ENCODE assay signal across 27 cellular contexts in the genomic region with DNA sequence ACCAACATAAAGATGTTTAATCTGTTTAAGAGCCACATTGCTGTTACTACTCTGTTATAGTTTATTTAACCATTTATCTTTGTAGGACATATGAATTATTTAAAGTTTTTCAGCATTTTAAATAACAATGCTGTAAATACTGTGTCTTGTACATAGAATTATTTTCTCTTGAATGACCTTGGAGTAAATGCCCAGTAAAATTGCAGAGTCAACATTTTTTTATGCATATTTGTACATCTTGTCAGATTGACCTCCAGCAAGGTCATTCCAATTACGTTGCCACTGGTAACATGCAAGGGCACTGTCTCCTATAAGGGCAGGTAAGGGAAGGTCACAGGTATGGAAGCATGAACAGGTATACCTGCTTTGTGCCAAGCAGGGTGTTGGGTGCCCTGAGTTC.
A peak's percentile ranks its signal among the peaks of the same experiment; 100 is the strongest.
DNase-seq lines count a peak whose midpoint lies in the region; ATAC-seq, FAIRE-seq and TF ChIP-seq lines count a peak whose summit lies in the region.
"Had no signal": no experiment of that assay in that cellular context is flagged by ENCODE, and none has a peak within 500 bp of the region (broad histone marks: within the 10 kb centered on the region; RNA-seq: fewer than 3 reads in every experiment).

No MANE protein-coding gene starts in this region.

- no TSS peak for BruUV-seq in HepG2 (replicated peaks; lab: Mats Ljungman, UMichigan)

- TF ChIP-seq CTCF in left ventricle myocardium inferior (IDR thresholded peaks at IDR 0.05; ENCODE audit: borderline replicate concordance) = no peak
- no peak for TF ChIP-seq CTCF in HepG2 (CRISPR knock-in tag; IDR thresholded peaks at IDR 0.05)
- no peak for TF ChIP-seq CTCF in right lobe of liver (IDR thresholded peaks at IDR 0.05)
- TF ChIP-seq CTCF in H1 (IDR thresholded peaks at IDR 0.05; ENCODE audit: control extremely low read depth in 1 of 3, insufficient read depth in 1 of 3, low read depth in 1 of 3, low read length in 3 of 3) = no peak
- TF ChIP-seq CTCF in natural killer cell (IDR thresholded peaks at IDR 0.05) = no peak

- H3K36me3 ChIP-seq in left ventricle myocardium inferior = peaks cover 74% of the 10 kb centered on the region
- H3K36me3 ChIP-seq in HepG2 (replicated peaks in 1 of 2; ENCODE audit: control insufficient read depth in 1 of 2, insufficient read depth in 2 of 2, low read length in 2 of 2) = peaks cover 16 to 48% of the 10 kb centered on the region in 2 experiments; a peak in 4 of 5 replicates
- H3K36me3 ChIP-seq in right lobe of liver = peaks cover 0 to 78% (median 26%) of the 10 kb centered on the region in 4 donors
- peaks cover 0 to 3% (median 0%) of the 10 kb centered on the region in 4 experiments; a peak in 2 of 8 replicates for H3K36me3 ChIP-seq in H1 (ENCODE audit: control insufficient read depth in 2 of 4, insufficient read depth in 4 of 4, low read length in 3 of 4)

- CTCF ChIA-PET in HepG2 (lab: Yijun Ruan, JAX; ENCODE audit: low intra/inter-chr PET ratio, low total read pairs) (no interaction called here), H1 (lab: Charles Lee; ENCODE audit: partially characterized antibody) (interaction anchor here (1.0 to 5.2 kb wide), 6 partner anchors 14 to 123 kb away, joined by 3 to 29 read pairs (median 14); no protein-coding TSS in a partner anchor)

- no peaks in the 10 kb centered on the region for H3K27me3 Mint-ChIP-seq in natural killer cell (ENCODE audit: low read depth in 2 of 2)
- H3K27me3 Mint-ChIP-seq: CD4-positive, alpha-beta T cell; CD8-positive, alpha-beta memory T cell had no signal

- intact Hi-C loops in left ventricle myocardium inferior (cut with micrococcal nuclease) (no loop called here), cardiac septum (cut with DNase I) (no loop called here), HepG2 (cut with micrococcal nuclease; ENCODE audit: unreplicated experiment) (no loop called here), right lobe of liver (cut with DNase I) (no loop called here), natural killer cell (cut with micrococcal nuclease) (no loop called here)

- H2BK5ac ChIP-seq in H1 (ENCODE audit: low read depth, low read length) = no peak overlapping the region

- no peak overlapping the region for H3K23ac ChIP-seq in H1 (ENCODE audit: insufficient read length)

- TF ChIP-seq POLR2A in HepG2 (IDR thresholded peaks at IDR 0.05; ENCODE audit: insufficient read depth in 1 of 2, low read depth in 2 of 2, low read length in 2 of 2) (no peak), right lobe of liver (IDR thresholded peaks at IDR 0.05) (no peak), H1 (IDR thresholded peaks at IDR 0.05; ENCODE audit: control extremely low read depth in 1 of 2, low read depth in 2 of 2, low read length in 2 of 2) (no peak)

- FAIRE-seq in HepG2 (lab: Jason Lieb, UNC) (no peak), H1 (lab: Jason Lieb, UNC) (no peak)
- FAIRE-seq: A204.1, D721Med, GM12878, GM19239 had no signal

- no peak overlapping the region for H3K56ac ChIP-seq in H1 (replicated peaks; ENCODE audit: insufficient read length, low read depth, low read length)

- no peaks in the 10 kb centered on the region for H3K9me3 Mint-ChIP-seq in natural killer cell
- H3K9me3 Mint-ChIP-seq: CD14-positive monocyte; CD4-positive, alpha-beta T cell; CD8-positive, alpha-beta memory T cell; H9 had no signal

- H3K4me3 ChIP-seq in left ventricle myocardium inferior (no peak overlapping the region), HepG2 (replicated peaks in 1 of 3; ENCODE audit: insufficient read depth in 1 of 3, low read depth in 2 of 3, low read length in 3 of 3) (no peak overlapping the region), right lobe of liver (no peak overlapping the region), H1 (ENCODE audit: extremely low read depth in 1 of 4, insufficient read depth in 2 of 4, low read depth in 3 of 4, low read length in 4 of 4) (no peak overlapping the region)
- H3K4me3 ChIP-seq: BLaER1 treated with 17β-estradiol and CSF1 and Interleukin-3, amounts not matched to agents 10 nM and 100 nM; GM12878; GM23248 had no signal

- H3K4me1 Mint-ChIP-seq in natural killer cell = peaks cover 28 to 32% of the 10 kb centered on the region in 2 donors
- H3K4me1 Mint-ChIP-seq: CD14-positive monocyte, H9 had no signal

- POLR2A ChIA-PET in HepG2 (lab: Yijun Ruan, JAX) (no interaction called here), H1 (lab: Charles Lee; ENCODE audit: partially characterized antibody) (no interaction called here)

- H2BK20ac ChIP-seq in H1 (ENCODE audit: low read length) = no peak overlapping the region

- H2AFZ ChIP-seq in HepG2 (ENCODE audit: low read length) = no peak overlapping the region
- H2AFZ ChIP-seq in H1 (ENCODE audit: low read length) = no peak overlapping the region
- H2AFZ ChIP-seq: GM23248 had no signal

- no peak overlapping the region for H4K5ac ChIP-seq in H1 (ENCODE audit: insufficient read length, low read depth, low read length)

- no peak overlapping the region for H2BK12ac ChIP-seq in H1 (ENCODE audit: low read depth, low read length)

- no peak overlapping the region for H4K8ac ChIP-seq in H1 (ENCODE audit: extremely low read depth, insufficient read depth, low read length)

- H4K20me1 ChIP-seq in HepG2 (ENCODE audit: insufficient read depth, low read length) (no peaks in the 10 kb centered on the region), H1 (replicated peaks in 1 of 2; ENCODE audit: control insufficient read depth in 1 of 2, insufficient read depth in 2 of 2, low read length in 2 of 2) (no peaks in the 10 kb centered on the region)

- H3K27ac ChIP-seq in left ventricle myocardium inferior (replicated peaks) = peak overlapping the region; percentile 86
- H3K27ac ChIP-seq in HepG2 (ENCODE audit: extremely low read length, insufficient read depth, low read length) = no peak overlapping the region
- H3K27ac ChIP-seq in right lobe of liver = no peak overlapping the region
- no peak overlapping the region for H3K27ac ChIP-seq in H1 (ENCODE audit: low read depth, low read length)
- H3K27ac ChIP-seq: 22Rv1; BLaER1 treated with 17β-estradiol and CSF1 and Interleukin-3, amounts not matched to agents 10 nM and 100 nM; GM23248 had no signal

- H2BK15ac ChIP-seq in H1 (ENCODE audit: low read length) = no peak overlapping the region

- H3K4me2 ChIP-seq in HepG2 (ENCODE audit: low read depth, low read length) (no peak overlapping the region), H1 (ENCODE audit: insufficient read depth in 1 of 2, low read depth in 2 of 2, low read length in 2 of 2) (no peak overlapping the region)
- H3K4me2 ChIP-seq: BLaER1 treated with 17β-estradiol and CSF1 and Interleukin-3, amounts not matched to agents 10 nM and 100 nM had no signal

- H2AK5ac ChIP-seq in H1 (ENCODE audit: low read depth, low read length) = no peak overlapping the region

- TF ChIP-seq RAD21 in HepG2 (CRISPR knock-in tag; IDR thresholded peaks at IDR 0.05) = no peak
- no peak for TF ChIP-seq RAD21 in H1 (IDR thresholded peaks at IDR 0.05 in 1 of 2, conservative IDR thresholded peaks at IDR 0.05 in 1 of 2; ENCODE audit: low read depth in 2 of 2, low read length in 2 of 2)

- no peak overlapping the region for H4K91ac ChIP-seq in H1 (replicated peaks; ENCODE audit: insufficient read length, low read length)

- DNase-seq in left ventricle myocardium inferior (no peak), cardiac septum (ENCODE audit: low spot score) (no peak), HepG2 (ENCODE audit: low spot score) (no peak), right lobe of liver (no peak), H1 (ENCODE audit: low read depth in 1 of 2, low spot score in 2 of 2) (no peak), natural killer cell (no peak), superior temporal gyrus (ENCODE audit: extremely low spot score) (no peak)
- DNase-seq: ACHN; AML-193; BE2C; CD4-positive, alpha-beta T cell; CD8-positive, alpha-beta memory T cell; DMS 273 treated with DMSO at 0.1 percent for 48 hours; DMS79; EL; GDM1; GM23248; H9 had no signal

- H3K9ac ChIP-seq in HepG2 (ENCODE audit: insufficient read depth, low read depth, low read length) (no peak overlapping the region), H1 (replicated peaks in 1 of 4; ENCODE audit: extremely low read depth in 1 of 4, low read depth in 3 of 4, low read length in 3 of 4) (no peak overlapping the region)
- H3K9ac ChIP-seq: BLaER1 treated with 17β-estradiol and CSF1 and Interleukin-3, amounts not matched to agents 10 nM and 100 nM; GM23248 had no signal

- in situ Hi-C loops in HepG2 (cut with HindIII; ENCODE audit: extremely low pct_ligation_motif_present, low pct_unique_long_range_greater_than_20kb) = no loop called here

- H3K14ac ChIP-seq in H1 (ENCODE audit: insufficient read length) = no peak overlapping the region

- no peak overlapping the region for H2BK120ac ChIP-seq in H1 (replicated peaks; ENCODE audit: low read depth, low read length)

- H3K27me3 ChIP-seq in left ventricle myocardium inferior (ENCODE audit: low read depth) (no peaks in the 10 kb centered on the region), HepG2 (ENCODE audit: control insufficient read depth in 1 of 2, insufficient read depth in 2 of 2, low read length in 2 of 2) (no peaks in the 10 kb centered on the region), right lobe of liver (no peaks in the 10 kb centered on the region), H1 (replicated peaks in 1 of 4; ENCODE audit: control insufficient read depth in 3 of 4, extremely low read depth in 1 of 4, insufficient read depth in 3 of 4, low read length in 3 of 4) (no peaks in the 10 kb centered on the region)
- H3K27me3 ChIP-seq: BE2C; BLaER1 treated with 17β-estradiol and CSF1 and Interleukin-3, amounts not matched to agents 10 nM and 100 nM had no signal

- no peak overlapping the region for H3K4ac ChIP-seq in H1 (replicated peaks; ENCODE audit: insufficient read length, low read depth, low read length)

- H3K79me1 ChIP-seq in H1 (ENCODE audit: low read depth, low read length) = no peaks in the 10 kb centered on the region

- H3K36me3 Mint-ChIP-seq in natural killer cell = peaks cover 17% of the 10 kb centered on the region

- H3K79me2 ChIP-seq in HepG2 (ENCODE audit: insufficient read depth, low read length) = no peaks in the 10 kb centered on the region
- H3K79me2 ChIP-seq in H1 (ENCODE audit: control insufficient read depth in 1 of 2, insufficient read depth in 2 of 2, low read length in 2 of 2) = no peaks in the 10 kb centered on the region

- no peak for ATAC-seq in HepG2
- ATAC-seq in right lobe of liver = no peak
- ATAC-seq in natural killer cell = no peak
- ATAC-seq in HG03108 (IDR thresholded peaks at IDR 0.05; ENCODE audit: unreplicated experiment) = no peak
- ATAC-seq: GM12878, HCT116 had no signal

- H3K18ac ChIP-seq in H1 (ENCODE audit: extremely low read depth, low read length) = no peak overlapping the region

- H3K27ac Mint-ChIP-seq in natural killer cell = no peak overlapping the region
- H3K27ac Mint-ChIP-seq: CD4-positive, alpha-beta T cell had no signal

- 90% methylated on average over 1 of the region's 1 CpG for WGBS in HepG2 (ENCODE audit: low lambda C conversion rate)
- 43% methylated on average over 1 of the region's 1 CpG for WGBS in right lobe of liver (ENCODE audit: insufficient coverage, low coverage, low lambda C conversion rate, missing lambda C conversion rate)
- WGBS in H1 (ENCODE audit: extremely low coverage in 1 of 2, insufficient coverage in 1 of 2, insufficient read length in 1 of 2, insufficient replicate concordance in 2 of 2, low coverage in 1 of 2, low lambda C conversion rate in 2 of 2, missing lambda C conversion rate in 1 of 2), 2 experiments = 85% methylated on average over 1 of the region's 1 CpG; no CpG with 5 or more reads in 1 of the 2 experiments

- no peak overlapping the region for H3K4me3 Mint-ChIP-seq in natural killer cell
- H3K4me3 Mint-ChIP-seq: CD14-positive monocyte; CD4-positive, alpha-beta T cell; CD8-positive, alpha-beta memory T cell; H9 had no signal

- no peaks in the 10 kb centered on the region for H3K9me3 ChIP-seq in left ventricle myocardium inferior (replicated peaks)
- H3K9me3 ChIP-seq in HepG2 (ENCODE audit: low read length) = no peaks in the 10 kb centered on the region
- no peaks in the 10 kb centered on the region for H3K9me3 ChIP-seq in right lobe of liver
- H3K9me3 ChIP-seq in H1 (ENCODE audit: insufficient read depth in 2 of 2, low read depth in 1 of 2, low read length in 1 of 2) = no peaks in the 10 kb centered on the region
- H3K9me3 ChIP-seq: BE2C; BLaER1 treated with 17β-estradiol and CSF1 and Interleukin-3, amounts not matched to agents 10 nM and 100 nM had no signal

- TF ChIP-seq EP300 in HepG2 (IDR thresholded peaks at IDR 0.05; ENCODE audit: low read depth in 2 of 2, low read length in 2 of 2) (no peak), HepG2 (CRISPR knock-in tag; IDR thresholded peaks at IDR 0.05; ENCODE audit: borderline replicate concordance) (no peak), H1 (IDR thresholded peaks at IDR 0.05; ENCODE audit: borderline replicate concordance in 1 of 2, low read depth in 2 of 2, low read length in 2 of 2) (no peak)

- H3K4me1 ChIP-seq in left ventricle myocardium inferior (peaks cover 66% of the 10 kb centered on the region), HepG2 (ENCODE audit: insufficient read depth, low read length) (peaks cover 8% of the 10 kb centered on the region), right lobe of liver (no peaks in the 10 kb centered on the region), H1 (replicated peaks in 1 of 4; ENCODE audit: control insufficient read depth in 3 of 4, insufficient read depth in 4 of 4, low read length in 3 of 4) (no peaks in the 10 kb centered on the region)
- H3K4me1 ChIP-seq: BLaER1 treated with 17β-estradiol and CSF1 and Interleukin-3, amounts not matched to agents 10 nM and 100 nM had no signal

- no peaks in the 10 kb centered on the region for H3K23me2 ChIP-seq in H1 (ENCODE audit: low read depth, low read length)
